15 cellular contexts compared by ENCODE assay signal in the genomic region with DNA sequence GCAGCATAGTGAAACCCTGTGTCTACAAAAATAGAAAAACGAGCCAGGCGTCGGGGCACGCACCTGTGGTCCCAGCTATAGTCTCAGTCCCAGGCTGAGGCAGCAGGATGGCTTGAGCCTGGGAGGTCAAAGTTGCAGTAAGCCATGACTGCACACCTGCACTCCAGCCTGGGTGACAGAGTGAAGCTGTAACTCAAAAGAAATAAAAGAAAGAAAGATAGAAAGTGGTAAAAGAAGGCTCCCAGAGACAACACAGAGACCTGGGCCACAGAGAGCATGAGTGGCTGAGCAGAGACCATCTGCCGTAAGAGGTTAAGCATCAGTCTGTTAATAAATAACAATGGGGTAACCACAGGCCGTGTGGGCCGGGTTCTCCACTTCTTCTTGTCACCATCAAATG. TPM values are rescaled to one million over a fixed set of nuclear protein-coding genes. Genes with fewer than 3 reads are reported as not detected.
DNase-seq lines count a peak whose midpoint lies in the region; ATAC-seq and TF ChIP-seq lines count a peak whose summit lies in the region.
"Had no signal": no experiment of that assay in that cellular context is flagged by ENCODE, and none has a peak within 500 bp of the region (broad histone marks: within the 10 kb centered on the region; RNA-seq: fewer than 3 reads in every experiment).

No MANE protein-coding gene starts in this region.

- peak overlapping the region; percentile 17 for H3K4me2 ChIP-seq in mesenchymal stem cell (ENCODE audit: low read length, poor library complexity, severe bottlenecking)

- DNase-seq in mesenchymal stem cell (no peak), endodermal cell (no peak), HFFc6 (no peak)
- no peak for DNase-seq in activated CD4-positive, CD25-positive, alpha-beta regulatory T cell treated with anti-CD3 and anti-CD28 coated beads, Interleukin-2, amount 50 U/mL, for 72 hours
- DNase-seq: activated CD4-positive, alpha-beta T cell treated with anti-CD3 and anti-CD28 coated beads, Interleukin-2, amount 50 U/mL, for 1 hour; C1 segment of cervical spinal cord; foreskin keratinocyte; stimulated activated CD4-positive, alpha-beta T cell treated with anti-CD3 and anti-CD28 coated beads, Interleukin-4, amount 100 ng/mL, for 1 hour; T-helper 17 cell had no signal

- no peak overlapping the region for H2BK5ac ChIP-seq in mesenchymal stem cell (ENCODE audit: low read depth, low read length, poor library complexity, severe bottlenecking)

- TF ChIP-seq CTCF in endodermal cell (conservative IDR thresholded peaks at IDR 0.05) (no peak), HFFc6 (IDR thresholded peaks at IDR 0.05) (no peak)

- no peak overlapping the region for H3K4me3 Mint-ChIP-seq in endodermal cell
- H3K4me3 Mint-ChIP-seq in HFFc6: no peak overlapping the region
- H3K4me3 Mint-ChIP-seq: T-helper 17 cell had no signal

- no peak overlapping the region for H2AFZ ChIP-seq in mesenchymal stem cell (ENCODE audit: low read depth, low read length)

- H3K9me3 ChIP-seq in mesenchymal stem cell (ENCODE audit: control insufficient read depth, low read length) (no peaks in the 10 kb centered on the region), endodermal cell (ENCODE audit: control insufficient read depth, low read length) (no peaks in the 10 kb centered on the region)

- no peak overlapping the region for H3K23ac ChIP-seq in mesenchymal stem cell (ENCODE audit: low read length in 2 of 2)

- H3K9me3 Mint-ChIP-seq in endodermal cell (no peaks in the 10 kb centered on the region), HFFc6 (no peaks in the 10 kb centered on the region)

- ATAC-seq in GM19023 (IDR thresholded peaks at IDR 0.05; ENCODE audit: unreplicated experiment) (peak; percentile 72), HG02588 (IDR thresholded peaks at IDR 0.05; ENCODE audit: unreplicated experiment) (peak; percentile 51), HG03457 (IDR thresholded peaks at IDR 0.05; ENCODE audit: unreplicated experiment) (peak; percentile 49), GM21360 (IDR thresholded peaks at IDR 0.05; ENCODE audit: unreplicated experiment) (no peak)
- ATAC-seq: foreskin keratinocyte, T-helper 17 cell had no signal

- H3K18ac ChIP-seq in mesenchymal stem cell (ENCODE audit: low read depth in 1 of 2, low read length in 2 of 2): no peak overlapping the region

- H3K27ac ChIP-seq in mesenchymal stem cell (ENCODE audit: low read length, poor library complexity, severe bottlenecking) (peak overlapping the region; percentile 67), endodermal cell (ENCODE audit: low read depth, low read length) (no peak overlapping the region)
- H3K27ac ChIP-seq: foreskin keratinocyte had no signal

- peaks cover 5% of the 10 kb centered on the region for H3K79me1 ChIP-seq in mesenchymal stem cell (replicated peaks; ENCODE audit: low read length, poor library complexity, severe bottlenecking)

- H3K14ac ChIP-seq in mesenchymal stem cell (ENCODE audit: low read length in 2 of 2): no peak overlapping the region

- no peaks in the 10 kb centered on the region for H3K27me3 ChIP-seq in mesenchymal stem cell (ENCODE audit: control insufficient read depth in 1 of 2, insufficient read depth in 1 of 2, low read length in 2 of 2)
- no peaks in the 10 kb centered on the region for H3K27me3 ChIP-seq in endodermal cell (ENCODE audit: control insufficient read depth, insufficient read depth, low read length, poor library complexity, severe bottlenecking)
- H3K27me3 ChIP-seq: foreskin keratinocyte had no signal

- H3K4me1 ChIP-seq in mesenchymal stem cell (ENCODE audit: control insufficient read depth, insufficient read depth, low read depth, low read length): peaks cover 55% of the 10 kb centered on the region
- H3K4me1 ChIP-seq in endodermal cell (ENCODE audit: control insufficient read depth, insufficient read depth, low read length): no peaks in the 10 kb centered on the region
- H3K4me1 ChIP-seq: foreskin keratinocyte had no signal

- H2BK12ac ChIP-seq in mesenchymal stem cell (ENCODE audit: low read length in 2 of 2): no peak overlapping the region

- no peak overlapping the region for H3K4ac ChIP-seq in mesenchymal stem cell (ENCODE audit: low read depth in 1 of 2, low read length in 2 of 2)

- no peak overlapping the region for H2BK15ac ChIP-seq in mesenchymal stem cell (ENCODE audit: low read depth, poor library complexity, severe bottlenecking)

- H3K36me3 ChIP-seq in mesenchymal stem cell (ENCODE audit: control insufficient read depth in 1 of 2, insufficient read depth in 2 of 2, low read depth in 1 of 2, low read length in 2 of 2) (peaks cover 25 to 29% of the 10 kb centered on the region in 2 experiments), endodermal cell (ENCODE audit: control insufficient read depth, insufficient read depth, low read length) (peaks cover 7% of the 10 kb centered on the region)

- H3K4me1 Mint-ChIP-seq in endodermal cell: no peaks in the 10 kb centered on the region
- H3K4me1 Mint-ChIP-seq in HFFc6 (ENCODE audit: low read depth): peaks cover 18% of the 10 kb centered on the region

- no peak overlapping the region for H2BK120ac ChIP-seq in mesenchymal stem cell (ENCODE audit: low read depth, low read length)

- no peak overlapping the region for H4K91ac ChIP-seq in mesenchymal stem cell (ENCODE audit: low read length)

- no peaks in the 10 kb centered on the region for H3K27me3 Mint-ChIP-seq in endodermal cell (ENCODE audit: insufficient read depth)
- H3K27me3 Mint-ChIP-seq in HFFc6 (ENCODE audit: insufficient read depth): peaks cover 1% of the 10 kb centered on the region; the same call in 1 of the 2 replicates
- H3K27me3 Mint-ChIP-seq: progenitor cell of endocrine pancreas, T-helper 17 cell had no signal

- H3K4me3 ChIP-seq in mesenchymal stem cell (ENCODE audit: insufficient read depth in 1 of 2, low read depth in 1 of 2, low read length in 2 of 2): no peak overlapping the region
- no peak overlapping the region for H3K4me3 ChIP-seq in endodermal cell (ENCODE audit: low read length)

- H3K36me3 Mint-ChIP-seq in endodermal cell (ENCODE audit: low read depth) (peaks cover 22% of the 10 kb centered on the region), HFFc6 (ENCODE audit: low read depth) (no peaks in the 10 kb centered on the region; the same call in 1 of the 2 replicates)

- no peak overlapping the region for H4K8ac ChIP-seq in mesenchymal stem cell (ENCODE audit: low read length)

- H3K9ac ChIP-seq in mesenchymal stem cell (ENCODE audit: low read length): no peak overlapping the region
- H3K9ac ChIP-seq in endodermal cell (ENCODE audit: extremely low read depth, low read length, poor library complexity, severe bottlenecking): no peak overlapping the region

- no peak overlapping the region for H2AK5ac ChIP-seq in mesenchymal stem cell (ENCODE audit: low read length, severe bottlenecking)

- H3K27ac Mint-ChIP-seq in endodermal cell (no peak overlapping the region), HFFc6 (no peak overlapping the region)
- H3K27ac Mint-ChIP-seq: progenitor cell of endocrine pancreas had no signal

- 91% methylated on average over 7 of the region's 7 CpGs for WGBS in mesenchymal stem cell
- 92 to 97% methylated on average over 4 to 7 of the region's 7 CpGs for WGBS in endodermal cell (ENCODE audit: insufficient coverage in 1 of 2, insufficient read length in 1 of 2), 2 experiments

RNA-seq across cellular contexts. Expression of gene HEXD, which starts 15.3 kb away (rescaled TPM):
- 6.2 TPM for polyA plus RNA-seq in mesenchymal stem cell (2013, experiment 1 of 2)
- 5.8 TPM for polyA plus RNA-seq in mesenchymal stem cell (2013, experiment 2 of 2)
- 10 to 100 TPM; 31.5 to 37.6 TPM for total RNA-seq in endodermal cell
- polyA plus RNA-seq in endodermal cell (2013, experiment 1 of 2): 42.8 TPM
- polyA plus RNA-seq in endodermal cell (2013, experiment 2 of 2): 31.9 TPM
- total RNA-seq in HFFc6 (2021; fragmentation: NEBNext Ultra II Directional; extraction: Animal tissue kit (Norgen Biotek cat#: 25700)): 1 to 10 TPM; 4.3 to 6.8 (median 5.6) TPM

RNA-seq across cellular contexts. Expression of gene OGFOD3, which starts 15.5 kb away (rescaled TPM):
- 15.4 TPM for polyA plus RNA-seq in mesenchymal stem cell (2013, experiment 1 of 2)
- 16.0 TPM for polyA plus RNA-seq in mesenchymal stem cell (2013, experiment 2 of 2)
- 10 to 100 TPM; 24.0 to 30.1 TPM for total RNA-seq in endodermal cell
- 24.2 TPM for polyA plus RNA-seq in endodermal cell (2013, experiment 1 of 2)
- 21.2 TPM for polyA plus RNA-seq in endodermal cell (2013, experiment 2 of 2)
- 10 to 100 TPM; 26.5 to 31.2 (median 27.9) TPM for total RNA-seq in HFFc6 (2021; fragmentation: NEBNext Ultra II Directional; extraction: Animal tissue kit (Norgen Biotek cat#: 25700))

RNA-seq across cellular contexts. Expression of gene UTS2R, which starts 31.3 kb away (rescaled TPM):
- polyA plus RNA-seq in mesenchymal stem cell (2013, experiment 1 of 2): not detected
- polyA plus RNA-seq in mesenchymal stem cell (2013, experiment 2 of 2): not detected
- total RNA-seq in endodermal cell: under 1 TPM in 1 of 2 donors, not detected in 1; 0.40 TPM
- polyA plus RNA-seq in endodermal cell (2013, experiment 1 of 2): 0.53 TPM
- polyA plus RNA-seq in endodermal cell (2013, experiment 2 of 2): 0.54 TPM
- not detected for total RNA-seq in HFFc6 (2021; fragmentation: NEBNext Ultra II Directional; extraction: Animal tissue kit (Norgen Biotek cat#: 25700))
- total RNA-seq: foreskin keratinocyte, mucosa of gallbladder, T-helper 17 cell had no signal
- polyA plus RNA-seq: foreskin keratinocyte had no signal

RNA-seq across cellular contexts. Expression of gene TEX19, which starts 43.8 kb away (rescaled TPM):
- 0.03 TPM for polyA plus RNA-seq in mesenchymal stem cell (2013, experiment 1 of 2)
- polyA plus RNA-seq in mesenchymal stem cell (2013, experiment 2 of 2): not detected
- total RNA-seq in endodermal cell: under 1 TPM; 0.46 to 0.48 TPM
- 0.32 TPM for polyA plus RNA-seq in endodermal cell (2013, experiment 1 of 2)
- polyA plus RNA-seq in endodermal cell (2013, experiment 2 of 2): 0.12 TPM
- total RNA-seq in HFFc6 (2021; fragmentation: NEBNext Ultra II Directional; extraction: Animal tissue kit (Norgen Biotek cat#: 25700)): under 1 TPM in 2 of 6 experiments, not detected in 4; 0.10 to 0.14 TPM
- total RNA-seq: mucosa of gallbladder, progenitor cell of endocrine pancreas, T-helper 17 cell had no signal

RNA-seq across cellular contexts. Expression of gene CYBC1, which starts 47.7 kb away (rescaled TPM):
- 40.1 TPM for polyA plus RNA-seq in mesenchymal stem cell (2013, experiment 1 of 2)
- polyA plus RNA-seq in mesenchymal stem cell (2013, experiment 2 of 2): 39.0 TPM
- total RNA-seq in endodermal cell: 10 to 100 TPM; 71.2 to 88.5 TPM
- polyA plus RNA-seq in endodermal cell (2013, experiment 1 of 2): 62.1 TPM
- 49.1 TPM for polyA plus RNA-seq in endodermal cell (2013, experiment 2 of 2)
- total RNA-seq in HFFc6 (2021; fragmentation: NEBNext Ultra II Directional; extraction: Animal tissue kit (Norgen Biotek cat#: 25700)): 10 to 100 TPM; 47.4 to 60.5 (median 48.7) TPM

Comparison
In these comparisons a context has a peak if more than half of its experiments do, and no peak if none do; other contexts are left out.
1. RNA of gene HEXD, which starts 15.3 kb away (total RNA-seq): 31.5 to 37.6 TPM in endodermal cell; 4.3 to 6.8 TPM in HFFc6; every median in the first group is over 4 times any median in the second.